Comparison of ENCODE assay signal across 19 cellular contexts in the genomic region with DNA sequence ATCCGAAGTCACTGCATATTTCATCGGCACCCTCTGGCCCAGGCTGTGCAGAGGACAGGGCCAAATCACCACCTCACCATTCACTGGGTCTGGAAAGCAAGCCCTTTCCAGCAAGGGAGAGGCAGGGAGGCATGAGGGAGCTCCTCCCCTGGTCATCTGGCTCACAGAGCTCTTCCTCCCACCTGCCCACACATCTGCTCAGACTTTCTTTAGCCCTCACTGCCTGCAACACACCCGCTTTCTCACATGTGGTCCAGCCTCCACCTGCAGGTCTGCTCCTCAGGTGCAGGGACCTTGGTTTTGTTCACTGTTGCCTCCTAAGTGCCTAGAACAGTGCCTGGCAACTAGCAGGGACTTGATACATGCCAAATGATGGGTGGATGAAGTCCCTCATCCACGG. TPM values are rescaled to one million over a fixed set of nuclear protein-coding genes. Genes with fewer than 3 reads are reported as not detected.
A peak's percentile ranks its signal among the peaks of the same experiment; 100 is the strongest.
DNase-seq lines count a peak whose midpoint lies in the region; ATAC-seq and TF ChIP-seq lines count a peak whose summit lies in the region.
"Had no signal": no experiment of that assay in that cellular context is flagged by ENCODE, and none has a peak within 500 bp of the region (broad histone marks: within the 10 kb centered on the region; RNA-seq: fewer than 3 reads in every experiment).

No MANE protein-coding gene starts in this region.

- H3K27me3 Mint-ChIP-seq in H9 (ENCODE audit: low read depth) (no peaks in the 10 kb centered on the region), nephron progenitor cell (ENCODE audit: low read depth, poor library complexity) (peaks cover 6% of the 10 kb centered on the region)
- no peaks in the 10 kb centered on the region for H3K27me3 Mint-ChIP-seq in activated T-helper 1 cell treated with anti-CD3 and anti-CD28 coated beads, Interleukin-12 subunit alpha, Interleukin-12 subunit beta, Interleukin-2, Interleukin-4 antibody, amounts not matched to agents 30 ng/mL and 10 ng/mL and 1 ng/mL, durations not matched to agents 14 hours and 24 hours and 36 hours (ENCODE audit: insufficient read depth)
- no peaks in the 10 kb centered on the region for H3K27me3 Mint-ChIP-seq in activated naive CD4-positive, alpha-beta T cell treated with anti-CD3 and anti-CD28 coated beads, Interleukin-2, amount 10 ng/mL, durations not matched to agents 7 days and 5 days

- H3K4me1 ChIP-seq in DND-41 (ENCODE audit: insufficient read depth, low read length): peaks cover 51% of the 10 kb centered on the region
- peaks cover 7% of the 10 kb centered on the region; the same call in 1 of the 2 replicates for H3K4me1 ChIP-seq in H9 (ENCODE audit: insufficient read depth, low read length)

- peaks cover 97% of the 10 kb centered on the region for H3K79me2 ChIP-seq in DND-41 (ENCODE audit: insufficient read depth, low read length)
- peaks cover 32% of the 10 kb centered on the region; the same call in 1 of the 2 replicates for H3K79me2 ChIP-seq in H9 (ENCODE audit: insufficient read depth, low read length)

- H3K27ac ChIP-seq in DND-41 (ENCODE audit: low read length) (peak overlapping the region; percentile 62; the same call in 1 of the 2 replicates), H9 (ENCODE audit: insufficient read length, low read depth, low read length) (no peak overlapping the region)
- H3K27ac ChIP-seq: body of pancreas, C4-2B, esophagus squamous epithelium, SK-N-MC had no signal

- TF ChIP-seq CTCF in DND-41 (IDR thresholded peaks at IDR 0.05; ENCODE audit: borderline replicate concordance, extremely low read depth, low read length, poor library complexity, severe bottlenecking) (no peak), H9 (conservative IDR thresholded peaks at IDR 0.05) (no peak), nephron progenitor cell (IDR thresholded peaks at IDR 0.05) (no peak)

- ATAC-seq in DND-41 (ENCODE audit: insufficient read depth, low read depth) (no peak), GM21390 (IDR thresholded peaks at IDR 0.05; ENCODE audit: unreplicated experiment) (no peak)
- ATAC-seq: body of pancreas, sciatic nerve had no signal

- no peak overlapping the region for H2AK5ac ChIP-seq in H9 (ENCODE audit: insufficient read length, low read length)

- H3K9me3 ChIP-seq in DND-41 (ENCODE audit: insufficient read depth, low read length, severe bottlenecking): no peaks in the 10 kb centered on the region
- no peaks in the 10 kb centered on the region for H3K9me3 ChIP-seq in H9 (ENCODE audit: control insufficient read depth, low read depth, low read length)
- H3K9me3 ChIP-seq: body of pancreas, esophagus squamous epithelium had no signal

- H3K36me3 Mint-ChIP-seq in H9 (ENCODE audit: insufficient read depth in 1 of 3, low read depth in 3 of 3): peaks cover 0 to 4% (median 0%) of the 10 kb centered on the region in 3 experiments; a peak in 2 of 7 replicates
- peaks cover 1% of the 10 kb centered on the region for H3K36me3 Mint-ChIP-seq in activated T-helper 1 cell treated with anti-CD3 and anti-CD28 coated beads, Interleukin-12 subunit alpha, Interleukin-12 subunit beta, Interleukin-2, Interleukin-4 antibody, amounts not matched to agents 30 ng/mL and 10 ng/mL and 1 ng/mL, durations not matched to agents 14 hours and 24 hours and 36 hours (ENCODE audit: low read depth)
- no peaks in the 10 kb centered on the region for H3K36me3 Mint-ChIP-seq in nephron progenitor cell (ENCODE audit: low read depth)
- H3K36me3 Mint-ChIP-seq in activated naive CD4-positive, alpha-beta T cell treated with anti-CD3 and anti-CD28 coated beads, Interleukin-2, amount 10 ng/mL, durations not matched to agents 7 days and 5 days: peaks cover 13% of the 10 kb centered on the region

- H3K27me3 ChIP-seq in DND-41 (ENCODE audit: insufficient read depth, low read length, poor library complexity) (no peaks in the 10 kb centered on the region), H9 (ENCODE audit: insufficient read depth, low read length) (no peaks in the 10 kb centered on the region)
- H3K27me3 ChIP-seq: body of pancreas, esophagus squamous epithelium had no signal

- H2BK120ac ChIP-seq in H9 (ENCODE audit: low read depth, low read length, poor library complexity, severe bottlenecking): no peak overlapping the region

- H3K27ac Mint-ChIP-seq in H9 (peak overlapping the region in 2 of 3 experiments; percentile 57 to 75; a peak in 4 of 7 replicates), nephron progenitor cell (peak overlapping the region; percentile 83)
- peak overlapping the region; percentile 10 for H3K27ac Mint-ChIP-seq in activated T-helper 1 cell treated with anti-CD3 and anti-CD28 coated beads, Interleukin-12 subunit alpha, Interleukin-12 subunit beta, Interleukin-2, Interleukin-4 antibody, amounts not matched to agents 30 ng/mL and 10 ng/mL and 1 ng/mL, durations not matched to agents 14 hours and 24 hours and 36 hours
- H3K27ac Mint-ChIP-seq in activated naive CD4-positive, alpha-beta T cell treated with anti-CD3 and anti-CD28 coated beads, Interleukin-2, amount 10 ng/mL, durations not matched to agents 7 days and 5 days: no peak overlapping the region

- H3K4me2 ChIP-seq in DND-41 (ENCODE audit: insufficient read depth, low read length) (no peak overlapping the region), H9 (ENCODE audit: insufficient read depth, insufficient read length, low read length) (no peak overlapping the region)

- no peak overlapping the region for H2BK5ac ChIP-seq in H9 (ENCODE audit: insufficient read length, low read length)

- H2BK20ac ChIP-seq in H9 (ENCODE audit: low read depth, low read length, poor library complexity, severe bottlenecking): no peak overlapping the region

- H4K8ac ChIP-seq in H9 (replicated peaks; ENCODE audit: insufficient read length, low read depth, low read length): no peak overlapping the region

- WGBS in H9 (ENCODE audit: extremely low coverage, insufficient read length, low lambda C conversion rate): no CpG with 5 or more reads among the region's 4 CpGs

- no peak overlapping the region for H3K23ac ChIP-seq in H9 (ENCODE audit: insufficient read length, low read depth, low read length)

- H4K20me1 ChIP-seq in DND-41 (ENCODE audit: insufficient read depth, low read length): peaks cover 88% of the 10 kb centered on the region
- peaks cover 4% of the 10 kb centered on the region for H4K20me1 ChIP-seq in H9 (ENCODE audit: control insufficient read depth, insufficient read depth, insufficient read length)

- no peak overlapping the region for H2AFZ ChIP-seq in DND-41 (ENCODE audit: low read depth, low read length)
- no peak overlapping the region for H2AFZ ChIP-seq in H9 (ENCODE audit: low read length)

- CTCF ChIA-PET in activated naive CD4-positive, alpha-beta T cell treated with anti-CD3 and anti-CD28 coated beads, Interleukin-2, amount 10 ng/mL, durations not matched to agents 7 days and 5 days (lab: Charles Lee): interaction anchor here (0.9 kb wide), 1 partner anchor 9 kb away, joined by 3 read pairs; no protein-coding TSS in a partner anchor

- intact Hi-C loops in activated T-helper 1 cell treated with anti-CD3 and anti-CD28 coated beads, Interleukin-12 subunit alpha, Interleukin-12 subunit beta, Interleukin-2, Interleukin-4 antibody, amounts not matched to agents 30 ng/mL and 10 ng/mL and 1 ng/mL, durations not matched to agents 14 hours and 24 hours and 36 hours (cut with micrococcal nuclease): no loop called here

- no peak overlapping the region for H3K4me3 ChIP-seq in DND-41 (ENCODE audit: low read depth in 1 of 2, low read length in 2 of 2)
- H3K4me3 ChIP-seq: body of pancreas, esophagus squamous epithelium, SK-N-MC had no signal

- no peak overlapping the region for H2BK12ac ChIP-seq in H9 (ENCODE audit: insufficient read length, low read depth, low read length)

- no peaks in the 10 kb centered on the region for H3K9me3 Mint-ChIP-seq in H9
- H3K9me3 Mint-ChIP-seq in activated T-helper 1 cell treated with anti-CD3 and anti-CD28 coated beads, Interleukin-12 subunit alpha, Interleukin-12 subunit beta, Interleukin-2, Interleukin-4 antibody, amounts not matched to agents 30 ng/mL and 10 ng/mL and 1 ng/mL, durations not matched to agents 14 hours and 24 hours and 36 hours: no peaks in the 10 kb centered on the region
- H3K9me3 Mint-ChIP-seq in nephron progenitor cell: no peaks in the 10 kb centered on the region
- no peaks in the 10 kb centered on the region for H3K9me3 Mint-ChIP-seq in activated naive CD4-positive, alpha-beta T cell treated with anti-CD3 and anti-CD28 coated beads, Interleukin-2, amount 10 ng/mL, durations not matched to agents 7 days and 5 days

- DNase-seq in DND-41: no peak
- no peak for DNase-seq in H9
- no peak for DNase-seq in activated T-helper 1 cell treated with anti-CD3 and anti-CD28 coated beads, Interleukin-12 subunit alpha, Interleukin-12 subunit beta, Interleukin-2, Interleukin-4 antibody, amounts not matched to agents 30 ng/mL and 10 ng/mL and 1 ng/mL, durations not matched to agents 14 hours and 24 hours and 36 hours (ENCODE audit: low spot score)
- DNase-seq in nephron progenitor cell: no peak
- no peak for DNase-seq in mucosa of gallbladder (ENCODE audit: low spot score)
- DNase-seq in activated naive CD4-positive, alpha-beta T cell treated with anti-CD3 and anti-CD28 coated beads, Interleukin-2, amount 10 ng/mL, durations not matched to agents 7 days and 5 days: no peak
- DNase-seq: activated gamma-delta T cell treated with Interleukin-2 at 50 U/mL for 16 hours; body of pancreas; esophagus squamous epithelium; KG1; mammary epithelial cell; NCI-H1417 treated with DMSO at 0.1 percent for 48 hours; NCI-H226; nucleus accumbens; stimulated activated CD4-positive, alpha-beta T cell treated with anti-CD3 and anti-CD28 coated beads, Interleukin-2, amount 100 ng/mL, for 24 hours had no signal

- no peak overlapping the region; the same call in 1 of the 2 replicates for H3K14ac ChIP-seq in H9 (ENCODE audit: insufficient read depth, low read length)

- 0 out of 2 replicates have a peak, but pooled peaks cover 4% of the 10 kb centered on the region for H3K36me3 ChIP-seq in DND-41 (ENCODE audit: insufficient read depth, low read length)
- H3K36me3 ChIP-seq: esophagus squamous epithelium had no signal

- H3K4me3 Mint-ChIP-seq in H9: 0 out of 5 replicates have a peak overlapping the region, but pooled peaks of 1 of the 2 experiments have one; percentile 12
- no peak overlapping the region for H3K4me3 Mint-ChIP-seq in activated T-helper 1 cell treated with anti-CD3 and anti-CD28 coated beads, Interleukin-12 subunit alpha, Interleukin-12 subunit beta, Interleukin-2, Interleukin-4 antibody, amounts not matched to agents 30 ng/mL and 10 ng/mL and 1 ng/mL, durations not matched to agents 14 hours and 24 hours and 36 hours
- no peak overlapping the region for H3K4me3 Mint-ChIP-seq in nephron progenitor cell
- no peak overlapping the region for H3K4me3 Mint-ChIP-seq in activated naive CD4-positive, alpha-beta T cell treated with anti-CD3 and anti-CD28 coated beads, Interleukin-2, amount 10 ng/mL, durations not matched to agents 7 days and 5 days

- H3K4me1 Mint-ChIP-seq in H9: peaks cover 31 to 39% of the 10 kb centered on the region in 2 experiments
- peaks cover 79% of the 10 kb centered on the region for H3K4me1 Mint-ChIP-seq in activated T-helper 1 cell treated with anti-CD3 and anti-CD28 coated beads, Interleukin-12 subunit alpha, Interleukin-12 subunit beta, Interleukin-2, Interleukin-4 antibody, amounts not matched to agents 30 ng/mL and 10 ng/mL and 1 ng/mL, durations not matched to agents 14 hours and 24 hours and 36 hours (ENCODE audit: low read depth)
- peaks cover 62% of the 10 kb centered on the region for H3K4me1 Mint-ChIP-seq in nephron progenitor cell
- peaks cover 86% of the 10 kb centered on the region for H3K4me1 Mint-ChIP-seq in activated naive CD4-positive, alpha-beta T cell treated with anti-CD3 and anti-CD28 coated beads, Interleukin-2, amount 10 ng/mL, durations not matched to agents 7 days and 5 days

- no peaks in the 10 kb centered on the region for H3K23me2 ChIP-seq in H9 (ENCODE audit: insufficient read length, low read depth, low read length, poor library complexity, severe bottlenecking)

- H3K4ac ChIP-seq in H9 (ENCODE audit: low read depth, low read length): no peak overlapping the region

- no peak overlapping the region for H3K9ac ChIP-seq in DND-41 (ENCODE audit: low read depth, low read length)
- no peak overlapping the region for H3K9ac ChIP-seq in H9 (ENCODE audit: extremely low read depth, insufficient read length, low read length)

- no peak overlapping the region for H4K5ac ChIP-seq in H9 (ENCODE audit: insufficient read length, low read depth, low read length)

- no peak overlapping the region for H3T11ph ChIP-seq in H9 (ENCODE audit: low read length)

- H2BK15ac ChIP-seq in H9 (ENCODE audit: low read depth, low read length): no peak overlapping the region

- H4K91ac ChIP-seq in H9 (ENCODE audit: insufficient read length, low read depth, low read length): no peak overlapping the region

- no peak overlapping the region for H3K56ac ChIP-seq in H9 (ENCODE audit: insufficient read length, low read depth, low read length)

- H3K18ac ChIP-seq in H9 (ENCODE audit: insufficient read length, low read depth, low read length): no peak overlapping the region

- peaks cover 9% of the 10 kb centered on the region for H3K79me1 ChIP-seq in H9 (ENCODE audit: insufficient read depth, low read depth, low read length, poor library complexity, severe bottlenecking)

RNA-seq across cellular contexts. Expression of gene SLC35E1, which starts 21.0 kb away (rescaled TPM):
- total RNA-seq in H9 (2021): 34.0 and 35.8 TPM in 2 replicates
- 60.4 and 61.7 TPM in 2 replicates for total RNA-seq in activated T-helper 1 cell treated with anti-CD3 and anti-CD28 coated beads, Interleukin-12 subunit alpha, Interleukin-12 subunit beta, Interleukin-2, Interleukin-4 antibody, amounts not matched to agents 30 ng/mL and 10 ng/mL and 1 ng/mL, durations not matched to agents 14 hours and 24 hours and 36 hours
- total RNA-seq in mucosa of gallbladder: 43.0 TPM

RNA-seq across cellular contexts. Expression of gene MED26, which starts 34.8 kb away (rescaled TPM):
- total RNA-seq in H9 (2021): 11.4 and 13.0 TPM in 2 replicates
- total RNA-seq in activated T-helper 1 cell treated with anti-CD3 and anti-CD28 coated beads, Interleukin-12 subunit alpha, Interleukin-12 subunit beta, Interleukin-2, Interleukin-4 antibody, amounts not matched to agents 30 ng/mL and 10 ng/mL and 1 ng/mL, durations not matched to agents 14 hours and 24 hours and 36 hours: 14.0 and 14.9 TPM in 2 replicates
- 8.3 TPM for total RNA-seq in mucosa of gallbladder

RNA-seq across cellular contexts. Expression of gene CHERP, which starts 50.9 kb away (rescaled TPM):
- total RNA-seq in H9 (2021) (92.2 and 101 TPM in 2 replicates), mucosa of gallbladder (47.3 TPM)
- total RNA-seq in activated T-helper 1 cell treated with anti-CD3 and anti-CD28 coated beads, Interleukin-12 subunit alpha, Interleukin-12 subunit beta, Interleukin-2, Interleukin-4 antibody, amounts not matched to agents 30 ng/mL and 10 ng/mL and 1 ng/mL, durations not matched to agents 14 hours and 24 hours and 36 hours: 84.3 and 92.0 TPM in 2 replicates
